1 cellular context compared by ENCODE assay signal in the genomic region with DNA sequence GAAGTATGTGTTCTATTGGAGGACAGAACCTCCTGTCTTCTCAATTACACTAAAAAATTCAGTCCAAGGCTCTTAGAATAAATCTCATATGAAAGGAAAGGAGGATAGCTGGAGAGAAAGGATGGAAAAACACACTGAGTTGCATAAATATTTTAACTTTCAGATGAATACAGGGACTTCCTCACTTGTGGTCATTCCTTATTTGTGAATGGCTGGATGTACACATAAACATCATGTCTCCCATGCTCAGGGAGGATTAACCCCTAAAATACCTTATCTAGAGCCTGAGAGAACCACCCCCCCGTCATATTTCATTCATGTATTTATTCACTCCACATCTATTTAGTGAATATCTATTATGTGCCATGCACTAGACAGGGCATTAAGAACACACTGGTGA.
TF ChIP-seq lines count a peak whose summit lies in the region.

No MANE protein-coding gene starts in this region.

TF ChIP-seq in IMR-90, 13 proteins besides CTCF, POLR2A, EP300 and RAD21:
- no peak for TF ChIP-seq RCOR1 (IDR thresholded peaks at IDR 0.05; ENCODE audit: insufficient replicate concordance, low read length)
- no peak for TF ChIP-seq ELK1 (IDR thresholded peaks at IDR 0.05; ENCODE audit: borderline replicate concordance, low read depth, low read length)
- TF ChIP-seq CHD1 (IDR thresholded peaks at IDR 0.05; ENCODE audit: low read depth, low read length) = no peak
- no peak for TF ChIP-seq MAZ (IDR thresholded peaks at IDR 0.05; ENCODE audit: borderline replicate concordance, low read depth, low read length)
- no peak for TF ChIP-seq BHLHE40 (IDR thresholded peaks at IDR 0.05; ENCODE audit: low read depth, low read length)
- TF ChIP-seq RFX5 (IDR thresholded peaks at IDR 0.05; ENCODE audit: low read depth, low read length) = no peak
- TF ChIP-seq CEBPB (IDR thresholded peaks at IDR 0.05; ENCODE audit: low read depth, low read length) = no peak
- no peak for TF ChIP-seq MXI1 (IDR thresholded peaks at IDR 0.05; ENCODE audit: borderline replicate concordance, low read depth, low read length)
- no peak for TF ChIP-seq FOS (IDR thresholded peaks at IDR 0.05; ENCODE audit: low read depth, low read length)
- TF ChIP-seq MAFK (IDR thresholded peaks at IDR 0.05; ENCODE audit: low read depth, low read length) = no peak
- TF ChIP-seq, protein P1, sequence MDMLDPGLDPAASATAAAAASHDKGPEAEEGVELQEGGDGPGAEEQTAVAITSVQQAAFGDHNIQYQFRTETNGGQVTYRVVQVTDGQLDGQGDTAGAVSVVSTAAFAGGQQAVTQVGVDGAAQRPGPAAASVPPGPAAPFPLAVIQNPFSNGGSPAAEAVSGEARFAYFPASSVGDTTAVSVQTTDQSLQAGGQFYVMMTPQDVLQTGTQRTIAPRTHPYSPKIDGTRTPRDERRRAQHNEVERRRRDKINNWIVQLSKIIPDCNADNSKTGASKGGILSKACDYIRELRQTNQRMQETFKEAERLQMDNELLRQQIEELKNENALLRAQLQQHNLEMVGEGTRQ (IDR thresholded peaks at IDR 0.05; ENCODE audit: low read depth, low read length) = no peak
- no peak for TF ChIP-seq NFE2L2 (IDR thresholded peaks at IDR 0.05; ENCODE audit: low read depth, low read length)
- TF ChIP-seq SMC3 (IDR thresholded peaks at IDR 0.05; ENCODE audit: low read depth, low read length) = no peak
